Comparison of ENCODE assay signal across 1 cellular context in genomic region chr17:17042381-17042736, GRCh38.
TF ChIP-seq lines count a peak whose summit lies in the region.

MPRIP (plus strand) TSS chr17:17042457; CDS start chr17:17042849, 392 bp downstream.

TF ChIP-seq in HepG2, 621 proteins besides CTCF, POLR2A, EP300 and RAD21 (continued from another document and continues in another):
- TF ChIP-seq ZNF276 (CRISPR knock-in tag; IDR thresholded peaks at IDR 0.05; ENCODE audit: low read depth): no peak
- TF ChIP-seq IKZF5 (CRISPR knock-in tag; IDR thresholded peaks at IDR 0.05): no peak
- no peak for TF ChIP-seq NFIC (IDR thresholded peaks at IDR 0.05; ENCODE audit: low read length)
- no peak for TF ChIP-seq SNAPC2 (CRISPR knock-in tag; IDR thresholded peaks at IDR 0.05)
- no peak for TF ChIP-seq SMARCC2 (IDR thresholded peaks at IDR 0.05)
- TF ChIP-seq ZNF687 (CRISPR knock-in tag; IDR thresholded peaks at IDR 0.05): 0 out of 2 replicates have a peak, but pooled peaks have one; percentile 1
- TF ChIP-seq E2F5 (CRISPR knock-in tag; conservative IDR thresholded peaks at IDR 0.05): no peak
- no peak for TF ChIP-seq NAIF1 (CRISPR knock-in tag; IDR thresholded peaks at IDR 0.05; ENCODE audit: borderline replicate concordance)
- TF ChIP-seq YEATS2 (CRISPR knock-in tag; IDR thresholded peaks at IDR 0.05; ENCODE audit: borderline replicate concordance): no peak
- 0 out of 2 replicates have a peak, but pooled peaks have one; percentile 1 for TF ChIP-seq ZSCAN9 (CRISPR knock-in tag; IDR thresholded peaks at IDR 0.05; ENCODE audit: borderline replicate concordance)
- no peak for TF ChIP-seq FOXC1 (CRISPR knock-in tag; IDR thresholded peaks at IDR 0.05; ENCODE audit: borderline replicate concordance)
- TF ChIP-seq REST (IDR thresholded peaks at IDR 0.05; ENCODE audit: borderline replicate concordance in 1 of 2, low read depth in 1 of 2, low read length in 2 of 2): no peak
- TF ChIP-seq NR3C1 (CRISPR knock-in tag; IDR thresholded peaks at IDR 0.05): no peak
- TF ChIP-seq ZBTB49 (CRISPR knock-in tag; IDR thresholded peaks at IDR 0.05; ENCODE audit: borderline replicate concordance): no peak
- no peak for TF ChIP-seq ZBTB21 (CRISPR knock-in tag; IDR thresholded peaks at IDR 0.05)
- no peak for TF ChIP-seq E2F1 (CRISPR knock-in tag; IDR thresholded peaks at IDR 0.05)
- TF ChIP-seq HNRNPUL1 (IDR thresholded peaks at IDR 0.05; ENCODE audit: low read depth, low read length): no peak
- TF ChIP-seq SMAD3 (CRISPR knock-in tag; IDR thresholded peaks at IDR 0.05): no peak
- no peak for TF ChIP-seq ZNF639 (CRISPR knock-in tag; conservative IDR thresholded peaks at IDR 0.05)
- no peak for TF ChIP-seq ZNF33A (CRISPR knock-in tag; IDR thresholded peaks at IDR 0.05; ENCODE audit: borderline replicate concordance)
- no peak for TF ChIP-seq ARNT (IDR thresholded peaks at IDR 0.05)
- TF ChIP-seq AFF4 (CRISPR knock-in tag; IDR thresholded peaks at IDR 0.05): no peak
- TF ChIP-seq HNRNPLL (IDR thresholded peaks at IDR 0.05; ENCODE audit: low read depth, low read length, poor library complexity, severe bottlenecking): peak; percentile 13
- no peak for TF ChIP-seq ZC3H4 (CRISPR knock-in tag; IDR thresholded peaks at IDR 0.05; ENCODE audit: borderline replicate concordance)
- TF ChIP-seq IRF1 (CRISPR knock-in tag; IDR thresholded peaks at IDR 0.05; ENCODE audit: low read depth): no peak
- TF ChIP-seq ZNF724P (CRISPR knock-in tag; IDR thresholded peaks at IDR 0.05; ENCODE audit: borderline replicate concordance): no peak
- TF ChIP-seq MXD4 (CRISPR knock-in tag; IDR thresholded peaks at IDR 0.05): no peak
- TF ChIP-seq ZNF234 (CRISPR knock-in tag; conservative IDR thresholded peaks at IDR 0.05): no peak
- no peak for TF ChIP-seq HBP1 (CRISPR knock-in tag; IDR thresholded peaks at IDR 0.05; ENCODE audit: low read depth)
- TF ChIP-seq ZMYM2 (CRISPR knock-in tag; IDR thresholded peaks at IDR 0.05): no peak
- peak; percentile 46; the same call in 1 of the 2 replicates for TF ChIP-seq RBFOX2 (IDR thresholded peaks at IDR 0.05; ENCODE audit: low read depth, low read length)
